17 cellular contexts compared by ENCODE assay signal in genomic region chr1:43625063-43625780, GRCh38.
"Had no signal": no experiment of that assay in that cellular context is flagged by ENCODE, and none has a peak within 500 bp of the region (broad histone marks: within the 10 kb centered on the region; RNA-seq: fewer than 3 reads in every experiment).

No MANE protein-coding gene starts in this region.

- H3K27ac Mint-ChIP-seq: activated CD4-positive, alpha-beta T cell treated with anti-CD3 and anti-CD28 coated beads for 36 hours; activated naive CD8-positive, alpha-beta T cell treated with anti-CD3 and anti-CD28 coated beads for 36 hours; naive B cell had no signal

- H3K27me3 Mint-ChIP-seq: activated CD4-positive, alpha-beta T cell treated with anti-CD3 and anti-CD28 coated beads for 36 hours had no signal

- DNase-seq: activated CD4-positive, alpha-beta T cell treated with anti-CD3 and anti-CD28 coated beads for 36 hours; activated CD4-positive, alpha-beta T cell treated with anti-CD3 and anti-CD28 coated beads, Interleukin-2, amount 50 U/mL, for 48 hours; activated gamma-delta T cell treated with Interleukin-2 at 50 U/mL for 16 hours; activated naive CD8-positive, alpha-beta T cell treated with anti-CD3 and anti-CD28 coated beads for 36 hours; amygdala; foreskin keratinocyte; glutamatergic neuron; hippocampal formation; naive B cell; right lobe of liver; small intestine; stimulated activated CD4-positive, alpha-beta T cell treated with anti-CD3 and anti-CD28 coated beads, Interleukin-4, amount 100 ng/mL, for 1 hour; T-helper 2 cell; testis had no signal

- H3K27me3 ChIP-seq: cardiac muscle cell, foreskin keratinocyte, left lung, pancreas, right lobe of liver, testis had no signal

- H3K36me3 Mint-ChIP-seq: activated naive CD8-positive, alpha-beta T cell treated with anti-CD3 and anti-CD28 coated beads for 36 hours; naive B cell had no signal

- H3K9me3 Mint-ChIP-seq: activated naive CD8-positive, alpha-beta T cell treated with anti-CD3 and anti-CD28 coated beads for 36 hours; naive B cell had no signal

- H3K9me3 ChIP-seq: left lung, pancreas, right lobe of liver, testis had no signal

- ATAC-seq: activated CD4-positive, alpha-beta T cell treated with anti-CD3 and anti-CD28 coated beads for 36 hours; foreskin keratinocyte; left lung; pancreas had no signal

- H3K27ac ChIP-seq: cardiac muscle cell, foreskin keratinocyte, left lung, pancreas, right lobe of liver, testis had no signal

- H3K4me1 ChIP-seq: foreskin keratinocyte, left lung, pancreas, right lobe of liver, testis had no signal

- H3K4me3 ChIP-seq: cardiac muscle cell, left lung, pancreas, right lobe of liver, testis had no signal

- H3K4me3 Mint-ChIP-seq: activated CD4-positive, alpha-beta T cell treated with anti-CD3 and anti-CD28 coated beads for 36 hours; activated naive CD8-positive, alpha-beta T cell treated with anti-CD3 and anti-CD28 coated beads for 36 hours had no signal

- H3K4me1 Mint-ChIP-seq: activated CD4-positive, alpha-beta T cell treated with anti-CD3 and anti-CD28 coated beads for 36 hours; activated naive CD8-positive, alpha-beta T cell treated with anti-CD3 and anti-CD28 coated beads for 36 hours; naive B cell had no signal
